Comparison of ENCODE assay signal across 15 cellular contexts in genomic region chr3:60737633-60738399, GRCh38.
DNase-seq lines count a peak whose midpoint lies in the region; ATAC-seq and TF ChIP-seq lines count a peak whose summit lies in the region.
"Had no signal": no experiment of that assay in that cellular context is flagged by ENCODE, and none has a peak within 500 bp of the region (broad histone marks: within the 10 kb centered on the region; RNA-seq: fewer than 3 reads in every experiment).

No MANE protein-coding gene starts in this region.

- no peak overlapping the region for H2AK5ac ChIP-seq in H9 (ENCODE audit: insufficient read length, low read length)

- H3K79me1 ChIP-seq in H9 (ENCODE audit: insufficient read depth, low read depth, low read length, poor library complexity, severe bottlenecking) = no peaks in the 10 kb centered on the region

- no peak overlapping the region for H2BK12ac ChIP-seq in H9 (ENCODE audit: insufficient read length, low read depth, low read length)

- H3K4me1 Mint-ChIP-seq in H9 = peaks cover 36 to 44% of the 10 kb centered on the region in 2 experiments
- H3K4me1 Mint-ChIP-seq: CD4-positive, CD25-positive, alpha-beta regulatory T cell; CD8-positive, alpha-beta memory T cell; IgD-negative memory B cell had no signal

- no CpG with 5 or more reads among the region's 8 CpGs for WGBS in H9 (ENCODE audit: extremely low coverage, insufficient read length, low lambda C conversion rate)
- 60% methylated on average over 8 of the region's 8 CpGs for WGBS in hepatocyte (ENCODE audit: low lambda C conversion rate, missing lambda C conversion rate)
- 91 to 94% (median 92%) methylated on average over 8 of the region's 8 CpGs for WGBS in adrenal gland, 4 donors

- no peak overlapping the region for H2BK120ac ChIP-seq in H9 (ENCODE audit: low read depth, low read length, poor library complexity, severe bottlenecking)

- no peak overlapping the region for H3K4me3 Mint-ChIP-seq in H9
- H3K4me3 Mint-ChIP-seq: CD4-positive, CD25-positive, alpha-beta regulatory T cell; CD8-positive, alpha-beta memory T cell; GM23338; IgD-negative memory B cell had no signal

- H3K4me1 ChIP-seq in H9 (ENCODE audit: insufficient read depth, low read length) = no peaks in the 10 kb centered on the region; the same call in 1 of the 2 replicates
- no peaks in the 10 kb centered on the region for H3K4me1 ChIP-seq in hepatocyte (ENCODE audit: insufficient read depth)
- no peaks in the 10 kb centered on the region for H3K4me1 ChIP-seq in adrenal gland (replicated peaks in 1 of 2)
- H3K4me1 ChIP-seq: BE2C had no signal

- H3K27ac ChIP-seq in H9 (ENCODE audit: insufficient read length, low read depth, low read length) (no peak overlapping the region), hepatocyte (no peak overlapping the region), adrenal gland (no peak overlapping the region)

- no peaks in the 10 kb centered on the region for H3K36me3 ChIP-seq in hepatocyte (replicated peaks; ENCODE audit: insufficient read depth, low read depth)
- no peaks in the 10 kb centered on the region for H3K36me3 ChIP-seq in adrenal gland (replicated peaks in 1 of 2)
- H3K36me3 ChIP-seq: BE2C had no signal

- no peak overlapping the region for H2BK15ac ChIP-seq in H9 (ENCODE audit: low read depth, low read length)

- no peak overlapping the region for H3K18ac ChIP-seq in H9 (ENCODE audit: insufficient read length, low read depth, low read length)

- H2BK20ac ChIP-seq in H9 (ENCODE audit: low read depth, low read length, poor library complexity, severe bottlenecking) = no peak overlapping the region

- TF ChIP-seq CTCF in H9 (conservative IDR thresholded peaks at IDR 0.05) (no peak), hepatocyte (IDR thresholded peaks at IDR 0.05; ENCODE audit: poor library complexity) (no peak), adrenal gland (IDR thresholded peaks at IDR 0.05) (no peak)

- H3K9me3 Mint-ChIP-seq in H9 = peaks cover 3 to 4% of the 10 kb centered on the region in 2 experiments; a peak in 3 of 5 replicates
- H3K9me3 Mint-ChIP-seq: GM23338, IgD-negative memory B cell had no signal

- no peak overlapping the region for H2BK5ac ChIP-seq in H9 (ENCODE audit: insufficient read length, low read length)

- H3K79me2 ChIP-seq in H9 (ENCODE audit: insufficient read depth, low read length) (no peaks in the 10 kb centered on the region), hepatocyte (no peaks in the 10 kb centered on the region)

- no peak overlapping the region for H3K4me2 ChIP-seq in H9 (ENCODE audit: insufficient read depth, insufficient read length, low read length)
- no peak overlapping the region for H3K4me2 ChIP-seq in hepatocyte
- H3K4me2 ChIP-seq: GM23338 had no signal

- H2AFZ ChIP-seq in H9 (ENCODE audit: low read length) = no peak overlapping the region
- no peak overlapping the region for H2AFZ ChIP-seq in hepatocyte
- H2AFZ ChIP-seq: GM23338 had no signal

- H3K9ac ChIP-seq in H9 (ENCODE audit: extremely low read depth, insufficient read length, low read length) = no peak overlapping the region

- H3K4me3 ChIP-seq in hepatocyte = no peak overlapping the region
- H3K4me3 ChIP-seq in adrenal gland = no peak overlapping the region
- H3K4me3 ChIP-seq: GM23338 had no signal

- H4K20me1 ChIP-seq in H9 (ENCODE audit: control insufficient read depth, insufficient read depth, insufficient read length) (no peaks in the 10 kb centered on the region), hepatocyte (ENCODE audit: insufficient read depth, poor library complexity, severe bottlenecking) (no peaks in the 10 kb centered on the region)

- intact Hi-C loops in adrenal gland (cut with DNase I) = no loop called here

- H3K27me3 ChIP-seq in H9 (ENCODE audit: insufficient read depth, low read length) (peaks cover 2% of the 10 kb centered on the region; the same call in 1 of the 2 replicates), hepatocyte (peaks cover 4% of the 10 kb centered on the region), adrenal gland (no peaks in the 10 kb centered on the region)
- H3K27me3 ChIP-seq: BE2C had no signal

- H3K9me3 ChIP-seq in H9 (ENCODE audit: control insufficient read depth, low read depth, low read length) (no peaks in the 10 kb centered on the region), hepatocyte (ENCODE audit: low read depth) (no peaks in the 10 kb centered on the region), adrenal gland (replicated peaks in 1 of 3) (no peaks in the 10 kb centered on the region)
- H3K9me3 ChIP-seq: BE2C had no signal

- peaks cover 0 to 13% (median 0%) of the 10 kb centered on the region in 3 experiments; a peak in 5 of 7 replicates for H3K36me3 Mint-ChIP-seq in H9 (ENCODE audit: insufficient read depth in 1 of 3, low read depth in 3 of 3)
- H3K36me3 Mint-ChIP-seq: CD4-positive, CD25-positive, alpha-beta regulatory T cell; IgD-negative memory B cell had no signal

- no peak overlapping the region for H3K23ac ChIP-seq in H9 (ENCODE audit: insufficient read length, low read depth, low read length)

- no peaks in the 10 kb centered on the region for H3K23me2 ChIP-seq in H9 (ENCODE audit: insufficient read length, low read depth, low read length, poor library complexity, severe bottlenecking)

- H4K8ac ChIP-seq in H9 (replicated peaks; ENCODE audit: insufficient read length, low read depth, low read length) = no peak overlapping the region

- H3K27ac Mint-ChIP-seq in H9 = peak overlapping the region in 2 of 3 experiments; percentile 3 to 56; a peak in 1 of 7 replicates
- H3K27ac Mint-ChIP-seq: CD4-positive, CD25-positive, alpha-beta regulatory T cell; GM23338 had no signal

- TF ChIP-seq POLR2A in adrenal gland (IDR thresholded peaks at IDR 0.05) = no peak

- no peak overlapping the region for H4K5ac ChIP-seq in H9 (ENCODE audit: insufficient read length, low read depth, low read length)

- no peaks in the 10 kb centered on the region for H3K9me2 ChIP-seq in hepatocyte (replicated peaks; ENCODE audit: insufficient read depth)

- H3K27me3 Mint-ChIP-seq in H9 (ENCODE audit: low read depth) = peaks cover 6% of the 10 kb centered on the region
- H3K27me3 Mint-ChIP-seq: CD4-positive, CD25-positive, alpha-beta regulatory T cell; CD8-positive, alpha-beta memory T cell; IgD-negative memory B cell had no signal

- DNase-seq in H9 = no peak
- DNase-seq in NCI-H146 treated with DMSO at 0.1 percent for 48 hours (lab: John Stamatoyannopoulos, UW; ENCODE audit: unreplicated experiment) = peak; percentile 47
- peak; percentile 8 for DNase-seq in hepatocyte (ENCODE audit: low spot score)
- DNase-seq in kidney glomerular epithelial cell (lab: John Stamatoyannopoulos, UW) = no peak
- no peak for DNase-seq in adrenal gland
- DNase-seq: ACHN; BE2C; C1 segment of cervical spinal cord; CD4-positive, CD25-positive, alpha-beta regulatory T cell; CD8-positive, alpha-beta memory T cell; COR-L47 had no signal

- no peak overlapping the region for H3K4ac ChIP-seq in H9 (ENCODE audit: low read depth, low read length)

- no peak overlapping the region for H3T11ph ChIP-seq in H9 (ENCODE audit: low read length)

- H4K91ac ChIP-seq in H9 (ENCODE audit: insufficient read length, low read depth, low read length) = no peak overlapping the region

- H3K56ac ChIP-seq in H9 (ENCODE audit: insufficient read length, low read depth, low read length) = no peak overlapping the region

- H3K14ac ChIP-seq in H9 (ENCODE audit: insufficient read depth, low read length) = no peak overlapping the region

- no peak for ATAC-seq in GM18909 (IDR thresholded peaks at IDR 0.05; ENCODE audit: poor library complexity, unreplicated experiment)
- ATAC-seq: GM23338, HCT116 had no signal

Comparison
In these comparisons a context has a peak if more than half of its experiments do, and no peak if none do; other contexts are left out.
1. DNase-seq: peak in NCI-H146 treated with DMSO at 0.1 percent for 48 hours (single experiment) and hepatocyte (single experiment); none in H9 (single experiment), kidney glomerular epithelial cell (single experiment) and adrenal gland (0 of 7).